In genomic region chr1:181153634-181153961, GRCh38 we compare ENCODE assay signal across 21 cellular contexts.
DNase-seq lines count a peak whose midpoint lies in the region; ATAC-seq and TF ChIP-seq lines count a peak whose summit lies in the region.
"Had no signal": no experiment of that assay in that cellular context is flagged by ENCODE, and none has a peak within 500 bp of the region (broad histone marks: within the 10 kb centered on the region; RNA-seq: fewer than 3 reads in every experiment).

No MANE protein-coding gene starts in this region.

- no peaks in the 10 kb centered on the region for H3K27me3 Mint-ChIP-seq in brain
- H3K27me3 Mint-ChIP-seq: central memory CD8-positive, alpha-beta T cell had no signal

- TF ChIP-seq CTCF in brain (conservative IDR thresholded peaks at IDR 0.05) (no peak), testis (IDR thresholded peaks at IDR 0.05) (no peak), omental fat pad (IDR thresholded peaks at IDR 0.05) (no peak)

- H3K27ac Mint-ChIP-seq in brain = peak overlapping the region in 3 of 5 experiments; percentile 66 to 94 (median 91)
- H3K27ac Mint-ChIP-seq: stimulated activated naive CD8-positive, alpha-beta T cell treated with anti-CD3 and anti-CD28 coated beads, Interleukin-15, amount 100 ng/mL, for 72 hours had no signal

- H3K9me3 Mint-ChIP-seq in brain = peaks cover 0 to 5% (median 0%) of the 10 kb centered on the region in 5 experiments
- H3K9me3 Mint-ChIP-seq: central memory CD8-positive, alpha-beta T cell; stimulated activated naive CD8-positive, alpha-beta T cell treated with anti-CD3 and anti-CD28 coated beads, Interleukin-15, amount 100 ng/mL, for 72 hours had no signal

- no peak for TF ChIP-seq POLR2A in testis (IDR thresholded peaks at IDR 0.05)

- H3K4me3 ChIP-seq in mucosa of rectum (ENCODE audit: low read length in 2 of 2) (no peak overlapping the region), testis (no peak overlapping the region)
- H3K4me3 ChIP-seq: left lung, smooth muscle cell had no signal

- H3K9ac ChIP-seq in mucosa of rectum (ENCODE audit: low read depth in 1 of 2, low read length in 2 of 2) = no peak overlapping the region

- H3K36me3 ChIP-seq in KOPT-K1 (ENCODE audit: insufficient read depth, low read length) (no peaks in the 10 kb centered on the region), mucosa of rectum (ENCODE audit: control insufficient read depth in 2 of 2, insufficient read depth in 2 of 2, low read length in 2 of 2) (no peaks in the 10 kb centered on the region), testis (ENCODE audit: low read depth, missing control alignments) (no peaks in the 10 kb centered on the region)
- H3K36me3 ChIP-seq: left lung, neutrophil had no signal

- H3K4me3 Mint-ChIP-seq in brain = peak overlapping the region in 1 of 5 experiments; percentile 59
- H3K4me3 Mint-ChIP-seq: central memory CD8-positive, alpha-beta T cell; H9; stimulated activated naive CD8-positive, alpha-beta T cell treated with anti-CD3 and anti-CD28 coated beads, Interleukin-15, amount 100 ng/mL, for 72 hours had no signal

- intact Hi-C loops in testis (cut with DNase I; ENCODE audit: low total_unique reads) = no loop called here

- ATAC-seq in HG03571 (IDR thresholded peaks at IDR 0.05; ENCODE audit: unreplicated experiment) = no peak
- no peak for ATAC-seq in omental fat pad (ENCODE audit: low FRiP score)
- ATAC-seq: stimulated activated naive CD8-positive, alpha-beta T cell treated with anti-CD3 and anti-CD28 coated beads, Interleukin-15, amount 100 ng/mL, for 72 hours had no signal

- peaks cover 29% of the 10 kb centered on the region for H3K4me1 Mint-ChIP-seq in brain

- peak overlapping the region; percentile 75 for H3K27ac ChIP-seq in KOPT-K1 (ENCODE audit: low read depth, low read length, poor library complexity, severe bottlenecking)
- peak overlapping the region; percentile 70 to 77 for H3K27ac ChIP-seq in mucosa of rectum (ENCODE audit: low read depth in 2 of 2, low read length in 2 of 2)
- peak overlapping the region; percentile 79 to 88 for H3K27ac ChIP-seq in testis
- H3K27ac ChIP-seq: neutrophil, RWPE1 had no signal

- H3K4me1 ChIP-seq in mucosa of rectum (ENCODE audit: control insufficient read depth in 2 of 2, insufficient read depth in 2 of 2, low read length in 2 of 2) = peaks cover 4 to 15% of the 10 kb centered on the region in 2 donors
- peaks cover 23% of the 10 kb centered on the region for H3K4me1 ChIP-seq in testis

- H3K27me3 ChIP-seq in mucosa of rectum (ENCODE audit: control insufficient read depth in 2 of 2, insufficient read depth in 2 of 2, low read length in 2 of 2) (no peaks in the 10 kb centered on the region), testis (no peaks in the 10 kb centered on the region)
- H3K27me3 ChIP-seq: left lung, neutrophil had no signal

- H3K36me3 Mint-ChIP-seq in brain = no peaks in the 10 kb centered on the region

- WGBS in testis, 2 donors = 73 to 75% methylated on average over 2 of the region's 2 CpGs

- DNase-seq in testis = no peak
- DNase-seq in COR-L47 (lab: John Stamatoyannopoulos, UW) = no peak
- no peak for DNase-seq in NCI-H1694 treated with DMSO at 0.1 percent for 48 hours (lab: John Stamatoyannopoulos, UW)
- DNase-seq in omental fat pad (ENCODE audit: low spot score) = no peak
- DNase-seq: activated CD4-positive, CD25-positive, alpha-beta regulatory T cell treated with anti-CD3 and anti-CD28 coated beads, Interleukin-2, amount 50 U/mL, for 72 hours; activated CD8-positive, alpha-beta memory T cell treated with anti-CD3 and anti-CD28 coated beads, Interleukin-2, amount 50 U/mL, for 48 hours; activated naive CD4-positive, alpha-beta T cell treated with Interleukin-2 at 50 U/mL for 16 hours; DMS79 treated with DMSO at 0.1 percent for 48 hours; H9; NCI-H2081 treated with DMSO at 0.1 percent for 48 hours; NCI-H774; stimulated activated naive CD8-positive, alpha-beta T cell treated with anti-CD3 and anti-CD28 coated beads, Interleukin-15, amount 100 ng/mL, for 72 hours had no signal

- H3K9me3 ChIP-seq in KOPT-K1 (ENCODE audit: insufficient read depth, low read length, poor library complexity, severe bottlenecking) (peaks cover 9% of the 10 kb centered on the region), mucosa of rectum (ENCODE audit: control insufficient read depth in 2 of 2, low read length in 2 of 2) (no peaks in the 10 kb centered on the region), testis (no peaks in the 10 kb centered on the region)
- H3K9me3 ChIP-seq: left lung, neutrophil had no signal
